Comparison of ENCODE assay signal across 23 cellular contexts in genomic region chr19:35852029-35852780, GRCh38. TPM values are rescaled to one million over a fixed set of nuclear protein-coding genes. Genes with fewer than 3 reads are reported as not detected.
DNase-seq lines count a peak whose midpoint lies in the region; ATAC-seq and TF ChIP-seq lines count a peak whose summit lies in the region.
"Had no signal": no experiment of that assay in that cellular context is flagged by ENCODE, and none has a peak within 500 bp of the region (broad histone marks: within the 10 kb centered on the region; RNA-seq: fewer than 3 reads in every experiment).

Gene NPHS1 (minus strand): TSS chr19:35852504. CDS start chr19:35851837, 667 bp downstream.

- H3K9me3 ChIP-seq in body of pancreas, result no peaks in the 10 kb centered on the region
- H3K9me3 ChIP-seq: heart left ventricle, testis had no signal

- peaks cover 3% of the 10 kb centered on the region for H3K36me3 Mint-ChIP-seq in nephron (ENCODE audit: low read depth)
- H3K36me3 Mint-ChIP-seq: CD8-positive, alpha-beta T cell; memory B cell had no signal

- POLR2A ChIA-PET in HEK293T (lab: Yijun Ruan, JAX), result no interaction called here

- H3K4me1 Mint-ChIP-seq in nephron, result peaks cover 28% of the 10 kb centered on the region

- 27 to 41% methylated on average over 9 of the region's 9 CpGs for WGBS in body of pancreas, 2 donors

- H3K4me1 ChIP-seq in body of pancreas, result peaks cover 56% of the 10 kb centered on the region

- no peaks in the 10 kb centered on the region for H3K36me3 ChIP-seq in body of pancreas (replicated peaks in 1 of 2; ENCODE audit: insufficient read depth in 1 of 2, low read depth in 2 of 2)
- H3K36me3 ChIP-seq: heart left ventricle had no signal

- H3K27ac Mint-ChIP-seq in nephron, result peak within 1 kb of the TSS; percentile 12 to 92 (median 83)
- H3K27ac Mint-ChIP-seq: activated naive CD4-positive, alpha-beta T cell treated with anti-CD3 and anti-CD28 coated beads for 36 hours; CD8-positive, alpha-beta T cell; memory B cell had no signal

- TF ChIP-seq CTCF in body of pancreas (IDR thresholded peaks at IDR 0.05) (no peak), nephron (IDR thresholded peaks at IDR 0.05; ENCODE audit: unreplicated experiment in 3 of 3) (no peak)

- peaks cover 50% of the 10 kb centered on the region for H3K27me3 Mint-ChIP-seq in nephron (ENCODE audit: low read depth)

- TF ChIP-seq POLR2A in body of pancreas (IDR thresholded peaks at IDR 0.05), result peak in 1 of 3 donors; percentile 38

- in situ Hi-C loops in KBM-7 (cut with MboI; ENCODE audit: low pct_unique_long_range_greater_than_20kb, low sequenced_read_pairs), result no loop called here

- H3K4me3 ChIP-seq in body of pancreas, result peak within 1 kb of the TSS; percentile 4
- H3K4me3 ChIP-seq: heart left ventricle, testis had no signal

- H3K27me3 ChIP-seq in body of pancreas, result no peaks in the 10 kb centered on the region
- H3K27me3 ChIP-seq: testis had no signal

- CTCF ChIA-PET in HEK293T (lab: Yijun Ruan, JAX), result no interaction called here

- peak within 1 kb of the TSS; percentile 71 to 88 (median 82) for H3K4me3 Mint-ChIP-seq in nephron
- H3K4me3 Mint-ChIP-seq: activated naive CD4-positive, alpha-beta T cell treated with anti-CD3 and anti-CD28 coated beads for 36 hours; CD8-positive, alpha-beta T cell; memory B cell; neural crest cell; T-helper 17 cell had no signal

- H3K27ac ChIP-seq in body of pancreas, result peak within 1 kb of the TSS; percentile 62 to 89 (median 77)
- H3K27ac ChIP-seq: heart left ventricle, testis had no signal

- ATAC-seq in body of pancreas, result no peak
- ATAC-seq: heart left ventricle, Panc1, T-helper 17 cell had no signal

- intact Hi-C loops in body of pancreas (cut with DNase I), result no loop called here

- DNase-seq in ELF-1 (ENCODE audit: low read depth, low spot score) (peak; percentile 37), HEK293T (ENCODE audit: extremely low spot score) (no peak), body of pancreas (peak in 2 of 4 donors; percentile 25 to 39), KBM-7 (no peak), midbrain (lab: John Stamatoyannopoulos, UW) (no peak), hippocampal formation (lab: John Stamatoyannopoulos, UW) (no peak)
- DNase-seq: activated CD4-positive, alpha-beta T cell treated with anti-CD3 and anti-CD28 coated beads, Interleukin-2, amount 50 U/mL, for 48 hours; activated naive CD4-positive, alpha-beta T cell treated with anti-CD3 and anti-CD28 coated beads for 36 hours; activated T-cell treated with anti-CD3 and anti-CD28 coated beads, Interleukin-2, amount 50 U/mL, for 1 hour; CD8-positive, alpha-beta T cell; DMS79; heart left ventricle; Kasumi-1; NCI-H1092; NCI-H774; T-helper 17 cell; testis had no signal

- no peaks in the 10 kb centered on the region for H3K9me3 Mint-ChIP-seq in nephron
- H3K9me3 Mint-ChIP-seq: activated naive CD4-positive, alpha-beta T cell treated with anti-CD3 and anti-CD28 coated beads for 36 hours; CD8-positive, alpha-beta T cell; memory B cell; neural crest cell had no signal

TF ChIP-seq in HEK293T, 16 proteins besides CTCF, POLR2A, EP300 and RAD21:
- TF ChIP-seq ZNF384 (IDR thresholded peaks at IDR 0.05) (peak; percentile 44; the same call in 1 of the 2 replicates), SP1 (IDR thresholded peaks at IDR 0.05) (no peak), TARDBP (IDR thresholded peaks at IDR 0.05) (no peak)

RNA-seq across cellular contexts. Expression of gene NPHS1, which starts in this region (rescaled TPM):
- total RNA-seq in body of pancreas, result 10 to 100 TPM; 14.0 to 33.6 TPM
- total RNA-seq: neural crest cell, renal cortical epithelial cell, SK-MEL-5, T-helper 17 cell had no signal
